17 cellular contexts compared by ENCODE assay signal in the genomic region with DNA sequence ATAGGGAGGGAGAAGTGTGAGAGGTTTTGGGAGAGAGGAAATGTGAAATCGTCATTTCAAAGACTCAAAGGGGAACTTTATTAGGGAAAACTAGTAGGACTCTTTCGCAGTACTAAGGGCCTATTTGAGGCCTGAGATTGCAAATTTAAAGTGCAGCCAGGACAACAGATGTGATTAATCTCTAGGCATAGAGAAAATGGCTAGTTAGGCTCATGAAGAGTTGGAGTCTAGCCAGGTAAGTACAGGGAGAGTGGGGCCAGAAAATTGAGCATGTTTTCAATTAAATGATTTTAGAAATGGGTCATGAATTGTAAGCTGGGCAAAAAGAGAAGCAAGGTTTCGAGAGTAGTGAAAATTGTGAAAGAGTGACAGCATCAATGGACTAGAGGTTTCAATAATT.
"Had no signal": no experiment of that assay in that cellular context is flagged by ENCODE, and none has a peak within 500 bp of the region (broad histone marks: within the 10 kb centered on the region; RNA-seq: fewer than 3 reads in every experiment).

No MANE protein-coding gene starts in this region.

- H3K27me3 Mint-ChIP-seq: activated CD8-positive, alpha-beta T cell treated with anti-CD3 and anti-CD28 coated beads for 36 hours; progenitor cell of endocrine pancreas; T-cell had no signal

- H3K4me1 ChIP-seq: right lobe of liver had no signal

- H3K27me3 ChIP-seq: right lobe of liver had no signal

- H3K9me3 ChIP-seq: right lobe of liver had no signal

- ATAC-seq: activated CD8-positive, alpha-beta T cell treated with anti-CD3 and anti-CD28 coated beads for 36 hours; left colon; natural killer cell; right lobe of liver; T-cell had no signal

- H3K27ac ChIP-seq: right lobe of liver, WERI-Rb-1 had no signal

- H3K27ac Mint-ChIP-seq: activated CD8-positive, alpha-beta T cell treated with anti-CD3 and anti-CD28 coated beads for 36 hours; activated T-helper 1 cell treated with anti-CD3 and anti-CD28 coated beads, Interleukin-12 subunit alpha, Interleukin-12 subunit beta, Interleukin-2, Interleukin-4 antibody, amounts not matched to agents 30 ng/mL and 10 ng/mL and 1 ng/mL, durations not matched to agents 14 hours and 24 hours and 36 hours; natural killer cell; progenitor cell of endocrine pancreas; T-cell had no signal

- FAIRE-seq: colon, endothelial cell of umbilical vein had no signal

- H3K36me3 ChIP-seq: right lobe of liver, WERI-Rb-1 had no signal

- H3K4me3 Mint-ChIP-seq: activated CD8-positive, alpha-beta T cell treated with anti-CD3 and anti-CD28 coated beads for 36 hours; activated T-helper 1 cell treated with anti-CD3 and anti-CD28 coated beads, Interleukin-12 subunit alpha, Interleukin-12 subunit beta, Interleukin-2, Interleukin-4 antibody, amounts not matched to agents 30 ng/mL and 10 ng/mL and 1 ng/mL, durations not matched to agents 14 hours and 24 hours and 36 hours; natural killer cell; T-cell had no signal

- H3K9me3 Mint-ChIP-seq: activated CD8-positive, alpha-beta T cell treated with anti-CD3 and anti-CD28 coated beads for 36 hours; activated T-helper 1 cell treated with anti-CD3 and anti-CD28 coated beads, Interleukin-12 subunit alpha, Interleukin-12 subunit beta, Interleukin-2, Interleukin-4 antibody, amounts not matched to agents 30 ng/mL and 10 ng/mL and 1 ng/mL, durations not matched to agents 14 hours and 24 hours and 36 hours; natural killer cell had no signal

- DNase-seq: activated CD4-positive, alpha-beta T cell treated with anti-CD3 and anti-CD28 coated beads for 4 hours; activated CD8-positive, alpha-beta memory T cell treated with anti-CD3 and anti-CD28 coated beads, Interleukin-2, amount 50 U/mL, for 4 hours; activated CD8-positive, alpha-beta T cell treated with anti-CD3 and anti-CD28 coated beads for 36 hours; activated naive CD4-positive, alpha-beta T cell; left colon; mammary epithelial cell; natural killer cell; nucleus accumbens; right lobe of liver; stimulated activated CD4-positive, alpha-beta T cell treated with anti-CD3 and anti-CD28 coated beads, Interleukin-2, amount 100 ng/mL, for 48 hours; stimulated activated naive CD4-positive, alpha-beta T cell treated with Interleukin-2 at 50 U/mL for 16 hours; T-cell; WERI-Rb-1 had no signal

- H3K4me1 Mint-ChIP-seq: natural killer cell, T-cell had no signal

- H3K4me3 ChIP-seq: right lobe of liver had no signal

- H3K36me3 Mint-ChIP-seq: natural killer cell, T-cell had no signal
